In genomic region chr16:30774367-30775130, GRCh38 we compare ENCODE assay signal across 8 cellular contexts. TPM values are rescaled to one million over a fixed set of nuclear protein-coding genes. Genes with fewer than 3 reads are reported as not detected.
DNase-seq lines count a peak whose midpoint lies in the region; ATAC-seq and TF ChIP-seq lines count a peak whose summit lies in the region.

No MANE protein-coding gene starts in this region.

- H2BK5ac ChIP-seq in mesenchymal stem cell (ENCODE audit: low read depth, low read length, poor library complexity, severe bottlenecking) = no peak overlapping the region

- H3K4me3 Mint-ChIP-seq in activated T-cell treated with anti-CD3 and anti-CD28 coated beads, Interleukin-2, amount 50 U/mL, for 72 hours = peak overlapping the region; percentile 77 to 91

- H2AK5ac ChIP-seq in mesenchymal stem cell (ENCODE audit: low read length, severe bottlenecking) = no peak overlapping the region

- no peak for ATAC-seq in activated T-cell treated with anti-CD3 and anti-CD28 coated beads, Interleukin-2, amount 50 U/mL, for 72 hours (replicated peaks in 1 of 2)
- ATAC-seq in aorta (ENCODE audit: low FRiP score) (peak; percentile 31), HG03095 (IDR thresholded peaks at IDR 0.05; ENCODE audit: unreplicated experiment) (no peak), GM21717 (IDR thresholded peaks at IDR 0.05; ENCODE audit: unreplicated experiment) (no peak)

- H2AFZ ChIP-seq in mesenchymal stem cell (ENCODE audit: low read depth, low read length) = no peak overlapping the region

- peak overlapping the region; percentile 85 for H3K4me2 ChIP-seq in mesenchymal stem cell (ENCODE audit: low read length, poor library complexity, severe bottlenecking)

- no peak overlapping the region for H2BK120ac ChIP-seq in mesenchymal stem cell (ENCODE audit: low read depth, low read length)

- peak overlapping the region; percentile 94 for H3K9ac ChIP-seq in mesenchymal stem cell (ENCODE audit: low read length)

- no peaks in the 10 kb centered on the region for H3K27me3 Mint-ChIP-seq in activated T-cell treated with anti-CD3 and anti-CD28 coated beads, Interleukin-2, amount 50 U/mL, for 72 hours (ENCODE audit: low read depth)

- peaks cover 28% of the 10 kb centered on the region for H3K79me1 ChIP-seq in mesenchymal stem cell (replicated peaks; ENCODE audit: low read length, poor library complexity, severe bottlenecking)

- peak overlapping the region; percentile 21 for H3K27ac ChIP-seq in mesenchymal stem cell (ENCODE audit: low read length, poor library complexity, severe bottlenecking)
- peak overlapping the region in 1 of 2 donors; percentile 55 for H3K27ac ChIP-seq in aorta (ENCODE audit: low read depth in 1 of 2, low read length in 2 of 2)

- H3K9me3 ChIP-seq in mesenchymal stem cell (ENCODE audit: control insufficient read depth, low read length) (no peaks in the 10 kb centered on the region), aorta (ENCODE audit: control insufficient read depth, low read length) (no peaks in the 10 kb centered on the region)

- peak overlapping the region; percentile 81 for H4K91ac ChIP-seq in mesenchymal stem cell (ENCODE audit: low read length)

- H3K27ac Mint-ChIP-seq in activated T-cell treated with anti-CD3 and anti-CD28 coated beads, Interleukin-2, amount 50 U/mL, for 72 hours = no peak overlapping the region

- H3K4me1 Mint-ChIP-seq in activated T-cell treated with anti-CD3 and anti-CD28 coated beads, Interleukin-2, amount 50 U/mL, for 72 hours (ENCODE audit: low read depth) = peaks cover 37% of the 10 kb centered on the region

- no peak for DNase-seq in activated T-cell treated with anti-CD3 and anti-CD28 coated beads, Interleukin-2, amount 50 U/mL, for 72 hours
- no peak for DNase-seq in activated T-cell treated with anti-CD3 and anti-CD28 coated beads, Interleukin-2, amount 50 U/mL, for 48 hours
- DNase-seq in choroid plexus epithelial cell (ENCODE audit: low read depth) = no peak
- no peak for DNase-seq in mesenchymal stem cell
- no peak for DNase-seq in aorta
- DNase-seq in NCI-H2227 (lab: John Stamatoyannopoulos, UW; ENCODE audit: unreplicated experiment) = no peak

- H3K4ac ChIP-seq in mesenchymal stem cell (ENCODE audit: low read depth in 1 of 2, low read length in 2 of 2) = peak overlapping the region in 1 of 2 experiments; percentile 58

- H3K27me3 ChIP-seq in mesenchymal stem cell (ENCODE audit: control insufficient read depth in 1 of 2, insufficient read depth in 1 of 2, low read length in 2 of 2) = no peaks in the 10 kb centered on the region
- no peaks in the 10 kb centered on the region for H3K27me3 ChIP-seq in aorta (ENCODE audit: control insufficient read depth in 1 of 2, insufficient read depth in 2 of 2, low read length in 1 of 2)

- 81% methylated on average over 8 of the region's 8 CpGs for WGBS in mesenchymal stem cell
- WGBS in aorta, 2 donors = 48 to 50% methylated on average over 8 of the region's 8 CpGs

- H4K8ac ChIP-seq in mesenchymal stem cell (ENCODE audit: low read length) = peak overlapping the region; percentile 86

- peaks cover 53 to 76% of the 10 kb centered on the region in 2 experiments for H3K36me3 ChIP-seq in mesenchymal stem cell (ENCODE audit: control insufficient read depth in 1 of 2, insufficient read depth in 2 of 2, low read depth in 1 of 2, low read length in 2 of 2)
- peaks cover 0 to 6% of the 10 kb centered on the region in 2 donors for H3K36me3 ChIP-seq in aorta (ENCODE audit: control insufficient read depth in 1 of 2, insufficient read depth in 2 of 2, low read length in 1 of 2)

- H3K4me1 ChIP-seq in mesenchymal stem cell (ENCODE audit: control insufficient read depth, insufficient read depth, low read depth, low read length) (peaks cover 19% of the 10 kb centered on the region), aorta (ENCODE audit: control insufficient read depth in 1 of 2, insufficient read depth in 2 of 2, low read length in 2 of 2) (no peaks in the 10 kb centered on the region)

- intact Hi-C loops in aorta (cut with DNase I) = no loop called here

- peak overlapping the region in 1 of 2 experiments; percentile 28 for H3K23ac ChIP-seq in mesenchymal stem cell (ENCODE audit: low read length in 2 of 2)

- H2BK15ac ChIP-seq in mesenchymal stem cell (ENCODE audit: low read depth, poor library complexity, severe bottlenecking) = no peak overlapping the region

- H3K14ac ChIP-seq in mesenchymal stem cell (ENCODE audit: low read length in 2 of 2) = no peak overlapping the region

- H3K36me3 Mint-ChIP-seq in activated T-cell treated with anti-CD3 and anti-CD28 coated beads, Interleukin-2, amount 50 U/mL, for 72 hours (ENCODE audit: insufficient read depth in 2 of 2) = peaks cover 3 to 19% of the 10 kb centered on the region in 2 donors

- H3K4me3 ChIP-seq in choroid plexus epithelial cell (ENCODE audit: low read depth, low read length) (peak overlapping the region; percentile 83), mesenchymal stem cell (ENCODE audit: insufficient read depth in 1 of 2, low read depth in 1 of 2, low read length in 2 of 2) (peak overlapping the region; percentile 68 to 90), aorta (ENCODE audit: low read length in 2 of 2) (no peak overlapping the region)

- H2BK12ac ChIP-seq in mesenchymal stem cell (ENCODE audit: low read length in 2 of 2) = no peak overlapping the region

- no peaks in the 10 kb centered on the region for H3K9me3 Mint-ChIP-seq in activated T-cell treated with anti-CD3 and anti-CD28 coated beads, Interleukin-2, amount 50 U/mL, for 72 hours

- H3K18ac ChIP-seq in mesenchymal stem cell (ENCODE audit: low read depth in 1 of 2, low read length in 2 of 2) = peak overlapping the region in 1 of 2 experiments; percentile 97

- TF ChIP-seq CTCF in choroid plexus epithelial cell (conservative IDR thresholded peaks at IDR 0.05; ENCODE audit: low read depth, low read length) = no peak

RNA-seq across cellular contexts. Expression of gene RNF40, which starts 12.4 kb away (rescaled TPM):
- 10 to 100 TPM; 60.2 to 63.5 TPM for total RNA-seq in activated T-cell treated with anti-CD3 and anti-CD28 coated beads, Interleukin-2, amount 50 U/mL, for 72 hours
- 48.5 TPM for polyA plus RNA-seq in mesenchymal stem cell (2013, experiment 1 of 2)
- 47.8 TPM for polyA plus RNA-seq in mesenchymal stem cell (2013, experiment 2 of 2)
- total RNA-seq in aorta = 10 to 100 TPM; 73.9 to 90.2 TPM
- 10 to 100 TPM; 22.7 to 59.5 TPM for polyA plus RNA-seq in aorta

RNA-seq across cellular contexts. Expression of gene ZNF629, which starts 12.5 kb away (rescaled TPM):
- 1 to 10 TPM; 3.7 TPM for total RNA-seq in activated T-cell treated with anti-CD3 and anti-CD28 coated beads, Interleukin-2, amount 50 U/mL, for 72 hours
- polyA plus RNA-seq in mesenchymal stem cell (2013, experiment 1 of 2) = 13.8 TPM
- polyA plus RNA-seq in mesenchymal stem cell (2013, experiment 2 of 2) = 13.2 TPM
- 10 to 100 TPM; 11.8 to 13.4 TPM for total RNA-seq in aorta
- 1 to 10 TPM; 2.1 to 6.7 TPM for polyA plus RNA-seq in aorta

RNA-seq across cellular contexts. Expression of gene CFAP119, which starts 12.7 kb away (rescaled TPM):
- total RNA-seq in activated T-cell treated with anti-CD3 and anti-CD28 coated beads, Interleukin-2, amount 50 U/mL, for 72 hours = 1 to 10 TPM; 3.2 to 4.7 TPM
- polyA plus RNA-seq in mesenchymal stem cell (2013, experiment 1 of 2) = 4.8 TPM
- polyA plus RNA-seq in mesenchymal stem cell (2013, experiment 2 of 2) = 4.8 TPM
- 1 to 10 TPM in 1 of 2 donors, under 1 TPM in 1; 0.52 to 2.7 TPM for total RNA-seq in aorta
- polyA plus RNA-seq in aorta = 1 to 10 TPM in 1 of 2 donors, under 1 TPM in 1; 0.88 to 9.8 TPM

RNA-seq across cellular contexts. Expression of gene PHKG2, which starts 26.3 kb away (rescaled TPM):
- total RNA-seq in activated T-cell treated with anti-CD3 and anti-CD28 coated beads, Interleukin-2, amount 50 U/mL, for 72 hours = 10 to 100 TPM; 38.0 to 38.5 TPM
- 22.5 TPM for polyA plus RNA-seq in mesenchymal stem cell (2013, experiment 1 of 2)
- 21.9 TPM for polyA plus RNA-seq in mesenchymal stem cell (2013, experiment 2 of 2)
- 10 to 100 TPM; 15.8 to 20.8 TPM for total RNA-seq in aorta
- polyA plus RNA-seq in aorta = 10 to 100 TPM; 12.3 to 36.0 TPM

Comparison
In these comparisons a context has a peak if more than half of its experiments do, and no peak if none do; other contexts are left out.
1. H3K4me3 ChIP-seq: peak in choroid plexus epithelial cell (single experiment) and mesenchymal stem cell (2 of 2); none in aorta (0 of 2).